1 cellular context compared by ENCODE assay signal in genomic region chr2:36445191-36445590, GRCh38.
TF ChIP-seq lines count a peak whose summit lies in the region.

No MANE protein-coding gene starts in this region.

TF ChIP-seq in HepG2, 621 proteins besides CTCF, POLR2A, EP300 and RAD21 (continued from another document):
- TF ChIP-seq RERE (CRISPR knock-in tag; IDR thresholded peaks at IDR 0.05; ENCODE audit: low read depth) (no peak), ZBTB14 (CRISPR knock-in tag; IDR thresholded peaks at IDR 0.05) (no peak), ZNF282 (IDR thresholded peaks at IDR 0.05; ENCODE audit: partially characterized antibody) (no peak), PRMT3 (CRISPR knock-in tag; IDR thresholded peaks at IDR 0.05; ENCODE audit: borderline replicate concordance, low read depth) (no peak), ZSCAN21 (CRISPR knock-in tag; IDR thresholded peaks at IDR 0.05; ENCODE audit: borderline replicate concordance) (no peak), ATRX (CRISPR knock-in tag; IDR thresholded peaks at IDR 0.05; ENCODE audit: borderline replicate concordance) (no peak), KDM5A (IDR thresholded peaks at IDR 0.05; ENCODE audit: borderline replicate concordance, low read length) (no peak), ZBTB26 (CRISPR knock-in tag; IDR thresholded peaks at IDR 0.05; ENCODE audit: borderline replicate concordance) (no peak), ZFP91 (CRISPR knock-in tag; IDR thresholded peaks at IDR 0.05; ENCODE audit: borderline replicate concordance) (no peak), JARID2 (CRISPR knock-in tag; IDR thresholded peaks at IDR 0.05; ENCODE audit: insufficient replicate concordance) (no peak), NR2F2 (IDR thresholded peaks at IDR 0.05; ENCODE audit: borderline replicate concordance, low read depth) (no peak), NCOR1 (IDR thresholded peaks at IDR 0.05; ENCODE audit: borderline replicate concordance, low read length) (no peak)
